In the genomic region with DNA sequence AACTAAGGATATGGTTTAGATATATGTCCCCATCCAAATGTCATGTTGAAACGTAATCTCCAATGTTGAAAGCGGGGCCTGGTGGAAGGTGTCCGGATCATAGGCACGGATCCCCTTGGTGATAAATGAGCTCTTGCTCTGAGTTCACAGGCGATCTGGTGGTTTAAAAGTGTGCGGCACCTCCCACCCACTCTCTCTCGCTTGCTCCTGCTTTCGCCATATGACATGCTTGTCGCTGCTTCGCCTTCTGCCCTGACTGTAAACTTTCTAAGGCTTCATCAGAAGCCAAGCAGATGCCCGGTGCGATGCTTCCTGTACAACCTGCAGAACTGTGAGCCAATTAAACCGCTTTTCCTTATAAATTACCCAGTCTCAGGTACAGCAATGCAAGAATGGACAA, we compare ENCODE assay signal across 21 cellular contexts.
DNase-seq lines count a peak whose midpoint lies in the region; ATAC-seq and TF ChIP-seq lines count a peak whose summit lies in the region.
"Had no signal": no experiment of that assay in that cellular context is flagged by ENCODE, and none has a peak within 500 bp of the region (broad histone marks: within the 10 kb centered on the region; RNA-seq: fewer than 3 reads in every experiment).

No MANE protein-coding gene starts in this region.

- H3K4me2 ChIP-seq in hepatocyte: no peak overlapping the region

- H3K9me3 ChIP-seq in hepatocyte (ENCODE audit: low read depth): no peaks in the 10 kb centered on the region
- H3K9me3 ChIP-seq: heart left ventricle, SJSA1 had no signal

- no peak for TF ChIP-seq CTCF in hepatocyte (IDR thresholded peaks at IDR 0.05; ENCODE audit: poor library complexity)

- H3K27ac ChIP-seq in hepatocyte: peak overlapping the region; percentile 79
- H3K27ac ChIP-seq: SJSA1 had no signal

- peaks cover 9% of the 10 kb centered on the region for H3K4me1 ChIP-seq in hepatocyte (ENCODE audit: insufficient read depth)

- no peaks in the 10 kb centered on the region for H3K27me3 ChIP-seq in hepatocyte
- H3K27me3 ChIP-seq: heart left ventricle, SJSA1 had no signal

- H3K79me2 ChIP-seq in hepatocyte: no peaks in the 10 kb centered on the region

- no peaks in the 10 kb centered on the region for H4K20me1 ChIP-seq in hepatocyte (ENCODE audit: insufficient read depth, poor library complexity, severe bottlenecking)

- no peaks in the 10 kb centered on the region for H3K36me3 ChIP-seq in hepatocyte (replicated peaks; ENCODE audit: insufficient read depth, low read depth)
- H3K36me3 ChIP-seq: SJSA1 had no signal

- H2AFZ ChIP-seq in hepatocyte: no peak overlapping the region

- WGBS in hepatocyte (ENCODE audit: low lambda C conversion rate, missing lambda C conversion rate): 80% methylated on average over 13 of the region's 13 CpGs

- peak; percentile 52 for DNase-seq in activated CD4-positive, alpha-beta T cell treated with anti-CD3 and anti-CD28 coated beads for 48 hours
- no peak for DNase-seq in activated CD4-positive, alpha-beta T cell treated with anti-CD3 and anti-CD28 coated beads for 4 hours
- peak; percentile 42 for DNase-seq in stimulated activated CD4-positive, alpha-beta T cell treated with anti-CD3 and anti-CD28 coated beads, Interleukin-1b, Interleukin-23, amount 100 ng/mL, for 48 hours
- DNase-seq in stimulated activated CD4-positive, alpha-beta T cell treated with anti-CD3 and anti-CD28 coated beads, Interleukin-4, amount 100 ng/mL, for 24 hours: no peak
- DNase-seq in hepatocyte (ENCODE audit: low spot score) (no peak), hepatic stellate cell (ENCODE audit: low spot score) (no peak), T1000 (lab: John Stamatoyannopoulos, UW) (no peak)
- DNase-seq: 8988T; AML-193; foreskin fibroblast; GF-D8; heart left ventricle; left cardiac atrium; mesenchymal stem cell; NCI-H1105 treated with DMSO at 0.1 percent for 48 hours; NCI-H2029; NCI-H526 treated with DMSO at 0.1 percent for 48 hours; small intestine; stimulated activated CD4-positive, alpha-beta T cell treated with anti-CD3 and anti-CD28 coated beads, Interleukin-4, amount 100 ng/mL, for 1 hour had no signal

- no peak overlapping the region for H3K4me3 ChIP-seq in hepatocyte
- H3K4me3 ChIP-seq: heart left ventricle, SJSA1 had no signal

- no peaks in the 10 kb centered on the region for H3K9me2 ChIP-seq in hepatocyte (replicated peaks; ENCODE audit: insufficient read depth)

- no peak for ATAC-seq in GM18858 (IDR thresholded peaks at IDR 0.05; ENCODE audit: unreplicated experiment)
- ATAC-seq: heart left ventricle, left cardiac atrium had no signal

Comparison
In these comparisons a context has a peak if more than half of its experiments do, and no peak if none do; other contexts are left out.
1. DNase-seq: peak in activated CD4-positive, alpha-beta T cell treated with anti-CD3 and anti-CD28 coated beads for 48 hours (single experiment) and stimulated activated CD4-positive, alpha-beta T cell treated with anti-CD3 and anti-CD28 coated beads, Interleukin-1b, Interleukin-23, amount 100 ng/mL, for 48 hours (single experiment); none in activated CD4-positive, alpha-beta T cell treated with anti-CD3 and anti-CD28 coated beads for 4 hours (0 of 2), stimulated activated CD4-positive, alpha-beta T cell treated with anti-CD3 and anti-CD28 coated beads, Interleukin-4, amount 100 ng/mL, for 24 hours (single experiment), hepatocyte (single experiment), hepatic stellate cell (single experiment) and T1000 (single experiment).